Comparison of ENCODE assay signal across 2 cellular contexts in the genomic region with DNA sequence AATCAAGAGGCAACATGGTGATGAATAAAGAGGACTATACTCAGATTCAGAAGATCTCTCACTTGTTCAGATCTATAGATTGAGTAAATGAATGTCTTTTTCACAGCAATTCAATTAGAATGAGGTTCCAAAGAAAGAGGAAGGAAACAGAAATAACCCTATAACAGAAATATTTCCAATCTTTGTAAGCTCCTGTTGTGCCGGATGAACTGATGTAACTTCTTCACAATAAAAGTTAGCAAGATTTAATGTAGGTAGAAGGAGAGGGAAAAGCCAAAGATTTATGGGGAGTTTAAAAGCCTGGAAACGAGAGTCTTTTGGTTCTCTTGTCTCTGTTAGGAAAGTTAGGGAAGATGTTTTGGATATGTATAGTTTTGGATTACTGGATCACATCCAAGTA.
TF ChIP-seq lines count a peak whose summit lies in the region.

No MANE protein-coding gene starts in this region.

TF ChIP-seq in SK-N-SH, 30 proteins besides CTCF, POLR2A, EP300 and RAD21 (continued from another document):
- TF ChIP-seq, protein P1, sequence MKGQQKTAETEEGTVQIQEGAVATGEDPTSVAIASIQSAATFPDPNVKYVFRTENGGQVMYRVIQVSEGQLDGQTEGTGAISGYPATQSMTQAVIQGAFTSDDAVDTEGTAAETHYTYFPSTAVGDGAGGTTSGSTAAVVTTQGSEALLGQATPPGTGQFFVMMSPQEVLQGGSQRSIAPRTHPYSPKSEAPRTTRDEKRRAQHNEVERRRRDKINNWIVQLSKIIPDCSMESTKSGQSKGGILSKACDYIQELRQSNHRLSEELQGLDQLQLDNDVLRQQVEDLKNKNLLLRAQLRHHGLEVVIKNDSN (IDR thresholded peaks at IDR 0.05; ENCODE audit: borderline replicate concordance, low read depth): no peak
- TF ChIP-seq SIN3A (IDR thresholded peaks at IDR 0.05; ENCODE audit: borderline replicate concordance, low read depth, low read length) (no peak), CHD2 (IDR thresholded peaks at IDR 0.05; ENCODE audit: low read length, partially characterized antibody) (no peak), MXI1 (IDR thresholded peaks at IDR 0.05; ENCODE audit: low read depth, low read length) (no peak), FOXJ3 (CRISPR knock-in tag; IDR thresholded peaks at IDR 0.05) (no peak), NFIC (IDR thresholded peaks at IDR 0.05; ENCODE audit: borderline replicate concordance) (no peak), SMC3 (IDR thresholded peaks at IDR 0.05; ENCODE audit: low read depth, low read length) (no peak), GABPA (IDR thresholded peaks at IDR 0.05; ENCODE audit: low read depth) (no peak), RCOR1 (IDR thresholded peaks at IDR 0.05; ENCODE audit: low read length) (no peak), TAF1 (IDR thresholded peaks at IDR 0.05; ENCODE audit: borderline replicate concordance, low read depth, low read length) (no peak)
- TF ChIP-seq, protein P2, sequence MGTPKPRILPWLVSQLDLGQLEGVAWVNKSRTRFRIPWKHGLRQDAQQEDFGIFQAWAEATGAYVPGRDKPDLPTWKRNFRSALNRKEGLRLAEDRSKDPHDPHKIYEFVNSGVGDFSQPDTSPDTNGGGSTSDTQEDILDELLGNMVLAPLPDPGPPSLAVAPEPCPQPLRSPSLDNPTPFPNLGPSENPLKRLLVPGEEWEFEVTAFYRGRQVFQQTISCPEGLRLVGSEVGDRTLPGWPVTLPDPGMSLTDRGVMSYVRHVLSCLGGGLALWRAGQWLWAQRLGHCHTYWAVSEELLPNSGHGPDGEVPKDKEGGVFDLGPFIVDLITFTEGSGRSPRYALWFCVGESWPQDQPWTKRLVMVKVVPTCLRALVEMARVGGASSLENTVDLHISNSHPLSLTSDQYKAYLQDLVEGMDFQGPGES (IDR thresholded peaks at IDR 0.05; ENCODE audit: low read depth, low read length): no peak
- TF ChIP-seq, protein P3, sequence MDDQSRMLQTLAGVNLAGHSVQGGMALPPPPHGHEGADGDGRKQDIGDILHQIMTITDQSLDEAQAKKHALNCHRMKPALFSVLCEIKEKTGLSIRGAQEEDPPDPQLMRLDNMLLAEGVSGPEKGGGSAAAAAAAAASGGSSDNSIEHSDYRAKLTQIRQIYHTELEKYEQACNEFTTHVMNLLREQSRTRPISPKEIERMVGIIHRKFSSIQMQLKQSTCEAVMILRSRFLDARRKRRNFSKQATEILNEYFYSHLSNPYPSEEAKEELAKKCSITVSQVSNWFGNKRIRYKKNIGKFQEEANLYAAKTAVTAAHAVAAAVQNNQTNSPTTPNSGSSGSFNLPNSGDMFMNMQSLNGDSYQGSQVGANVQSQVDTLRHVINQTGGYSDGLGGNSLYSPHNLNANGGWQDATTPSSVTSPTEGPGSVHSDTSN (IDR thresholded peaks at IDR 0.05): no peak
- TF ChIP-seq, protein P4, sequence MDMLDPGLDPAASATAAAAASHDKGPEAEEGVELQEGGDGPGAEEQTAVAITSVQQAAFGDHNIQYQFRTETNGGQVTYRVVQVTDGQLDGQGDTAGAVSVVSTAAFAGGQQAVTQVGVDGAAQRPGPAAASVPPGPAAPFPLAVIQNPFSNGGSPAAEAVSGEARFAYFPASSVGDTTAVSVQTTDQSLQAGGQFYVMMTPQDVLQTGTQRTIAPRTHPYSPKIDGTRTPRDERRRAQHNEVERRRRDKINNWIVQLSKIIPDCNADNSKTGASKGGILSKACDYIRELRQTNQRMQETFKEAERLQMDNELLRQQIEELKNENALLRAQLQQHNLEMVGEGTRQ (IDR thresholded peaks at IDR 0.05; ENCODE audit: borderline replicate concordance, low read depth, low read length): no peak

TF ChIP-seq in SK-N-SH treated with all-trans-retinoic acid at 6 μM for 48 hours, 23 proteins besides CTCF, POLR2A, EP300 and RAD21 (continued from another document):
- TF ChIP-seq, protein P5, sequence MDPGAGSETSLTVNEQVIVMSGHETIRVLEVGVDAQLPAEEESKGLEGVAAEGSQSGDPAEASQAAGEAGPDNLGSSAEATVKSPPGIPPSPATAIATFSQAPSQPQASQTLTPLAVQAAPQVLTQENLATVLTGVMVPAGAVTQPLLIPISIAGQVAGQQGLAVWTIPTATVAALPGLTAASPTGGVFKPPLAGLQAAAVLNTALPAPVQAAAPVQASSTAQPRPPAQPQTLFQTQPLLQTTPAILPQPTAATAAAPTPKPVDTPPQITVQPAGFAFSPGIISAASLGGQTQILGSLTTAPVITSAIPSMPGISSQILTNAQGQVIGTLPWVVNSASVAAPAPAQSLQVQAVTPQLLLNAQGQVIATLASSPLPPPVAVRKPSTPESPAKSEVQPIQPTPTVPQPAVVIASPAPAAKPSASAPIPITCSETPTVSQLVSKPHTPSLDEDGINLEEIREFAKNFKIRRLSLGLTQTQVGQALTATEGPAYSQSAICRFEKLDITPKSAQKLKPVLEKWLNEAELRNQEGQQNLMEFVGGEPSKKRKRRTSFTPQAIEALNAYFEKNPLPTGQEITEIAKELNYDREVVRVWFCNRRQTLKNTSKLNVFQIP (CRISPR knock-in tag; IDR thresholded peaks at IDR 0.05; ENCODE audit: borderline replicate concordance, low read depth): no peak
- TF ChIP-seq ZNF8 (CRISPR knock-in tag; IDR thresholded peaks at IDR 0.05) (no peak), ZFP30 (CRISPR knock-in tag; IDR thresholded peaks at IDR 0.05) (no peak), RARB (CRISPR knock-in tag; IDR thresholded peaks at IDR 0.05) (no peak), TOX (CRISPR knock-in tag; IDR thresholded peaks at IDR 0.05; ENCODE audit: borderline replicate concordance) (no peak)
- TF ChIP-seq, protein P6, sequence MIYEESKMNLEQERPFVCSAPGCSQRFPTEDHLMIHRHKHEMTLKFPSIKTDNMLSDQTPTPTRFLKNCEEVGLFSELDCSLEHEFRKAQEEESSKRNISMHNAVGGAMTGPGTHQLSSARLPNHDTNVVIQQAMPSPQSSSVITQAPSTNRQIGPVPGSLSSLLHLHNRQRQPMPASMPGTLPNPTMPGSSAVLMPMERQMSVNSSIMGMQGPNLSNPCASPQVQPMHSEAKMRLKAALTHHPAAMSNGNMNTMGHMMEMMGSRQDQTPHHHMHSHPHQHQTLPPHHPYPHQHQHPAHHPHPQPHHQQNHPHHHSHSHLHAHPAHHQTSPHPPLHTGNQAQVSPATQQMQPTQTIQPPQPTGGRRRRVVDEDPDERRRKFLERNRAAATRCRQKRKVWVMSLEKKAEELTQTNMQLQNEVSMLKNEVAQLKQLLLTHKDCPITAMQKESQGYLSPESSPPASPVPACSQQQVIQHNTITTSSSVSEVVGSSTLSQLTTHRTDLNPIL (CRISPR knock-in tag; IDR thresholded peaks at IDR 0.05; ENCODE audit: low read depth): no peak
- TF ChIP-seq, protein P7, sequence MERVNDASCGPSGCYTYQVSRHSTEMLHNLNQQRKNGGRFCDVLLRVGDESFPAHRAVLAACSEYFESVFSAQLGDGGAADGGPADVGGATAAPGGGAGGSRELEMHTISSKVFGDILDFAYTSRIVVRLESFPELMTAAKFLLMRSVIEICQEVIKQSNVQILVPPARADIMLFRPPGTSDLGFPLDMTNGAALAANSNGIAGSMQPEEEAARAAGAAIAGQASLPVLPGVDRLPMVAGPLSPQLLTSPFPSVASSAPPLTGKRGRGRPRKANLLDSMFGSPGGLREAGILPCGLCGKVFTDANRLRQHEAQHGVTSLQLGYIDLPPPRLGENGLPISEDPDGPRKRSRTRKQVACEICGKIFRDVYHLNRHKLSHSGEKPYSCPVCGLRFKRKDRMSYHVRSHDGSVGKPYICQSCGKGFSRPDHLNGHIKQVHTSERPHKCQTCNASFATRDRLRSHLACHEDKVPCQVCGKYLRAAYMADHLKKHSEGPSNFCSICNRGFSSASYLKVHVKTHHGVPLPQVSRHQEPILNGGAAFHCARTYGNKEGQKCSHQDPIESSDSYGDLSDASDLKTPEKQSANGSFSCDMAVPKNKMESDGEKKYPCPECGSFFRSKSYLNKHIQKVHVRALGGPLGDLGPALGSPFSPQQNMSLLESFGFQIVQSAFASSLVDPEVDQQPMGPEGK (CRISPR knock-in tag; IDR thresholded peaks at IDR 0.05; ENCODE audit: borderline replicate concordance): no peak
- TF ChIP-seq, protein P8, sequence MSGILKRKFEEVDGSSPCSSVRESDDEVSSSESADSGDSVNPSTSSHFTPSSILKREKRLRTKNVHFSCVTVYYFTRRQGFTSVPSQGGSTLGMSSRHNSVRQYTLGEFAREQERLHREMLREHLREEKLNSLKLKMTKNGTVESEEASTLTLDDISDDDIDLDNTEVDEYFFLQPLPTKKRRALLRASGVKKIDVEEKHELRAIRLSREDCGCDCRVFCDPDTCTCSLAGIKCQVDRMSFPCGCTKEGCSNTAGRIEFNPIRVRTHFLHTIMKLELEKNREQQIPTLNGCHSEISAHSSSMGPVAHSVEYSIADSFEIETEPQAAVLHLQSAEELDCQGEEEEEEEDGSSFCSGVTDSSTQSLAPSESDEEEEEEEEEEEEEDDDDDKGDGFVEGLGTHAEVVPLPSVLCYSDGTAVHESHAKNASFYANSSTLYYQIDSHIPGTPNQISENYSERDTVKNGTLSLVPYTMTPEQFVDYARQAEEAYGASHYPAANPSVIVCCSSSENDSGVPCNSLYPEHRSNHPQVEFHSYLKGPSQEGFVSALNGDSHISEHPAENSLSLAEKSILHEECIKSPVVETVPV (CRISPR knock-in tag; IDR thresholded peaks at IDR 0.05): no peak
